Comparison of ENCODE assay signal across 12 cellular contexts in the genomic region with DNA sequence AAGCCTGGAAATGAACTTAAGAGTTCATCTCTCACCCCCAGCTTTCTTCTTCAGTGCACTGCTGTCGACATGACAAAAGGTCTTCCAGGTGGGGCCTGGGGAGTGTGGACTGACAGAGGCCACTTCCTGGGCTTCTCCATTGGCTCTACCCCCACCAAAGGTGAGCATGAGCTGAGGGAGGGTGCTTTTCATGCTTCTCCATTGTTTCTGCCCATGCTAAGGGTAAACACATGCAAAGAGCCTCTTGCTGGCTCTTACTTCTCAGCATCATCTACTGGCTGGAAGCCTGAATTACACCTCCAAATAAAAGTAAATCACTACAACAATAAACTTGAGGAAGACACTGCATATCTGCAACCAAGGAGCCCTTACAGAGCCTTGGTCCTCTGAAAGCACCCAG.
A peak's percentile ranks its signal among the peaks of the same experiment; 100 is the strongest.
DNase-seq lines count a peak whose midpoint lies in the region; ATAC-seq, FAIRE-seq and TF ChIP-seq lines count a peak whose summit lies in the region.
"Had no signal": no experiment of that assay in that cellular context is flagged by ENCODE, and none has a peak within 500 bp of the region (broad histone marks: within the 10 kb centered on the region; RNA-seq: fewer than 3 reads in every experiment).

No MANE protein-coding gene starts in this region.

- H4K20me1 ChIP-seq in OCI-LY1 (ENCODE audit: insufficient read depth, low read length) (no peaks in the 10 kb centered on the region), endothelial cell of umbilical vein (replicated peaks; ENCODE audit: control insufficient read depth, extremely low read depth, insufficient read depth, low read length) (no peaks in the 10 kb centered on the region)

- H3K4me3 ChIP-seq in A673 (ENCODE audit: low read depth, low read length, poor library complexity, severe bottlenecking), result no peak overlapping the region
- H3K4me3 ChIP-seq in OCI-LY1 (ENCODE audit: low read depth, low read length, poor library complexity, severe bottlenecking), result no peak overlapping the region
- H3K4me3 ChIP-seq in endothelial cell of umbilical vein (replicated peaks in 1 of 3; ENCODE audit: insufficient read depth in 1 of 3, low read depth in 1 of 3, low read length in 3 of 3), result no peak overlapping the region
- H3K4me3 ChIP-seq: ovary had no signal

- BruUV-seq in A673 (replicated peaks; lab: Mats Ljungman, UMichigan), result no TSS peak
- BruUV-seq in endothelial cell of umbilical vein (replicated peaks; lab: Mats Ljungman, UMichigan), result no TSS peak

- TF ChIP-seq POLR2A in endothelial cell of umbilical vein (IDR thresholded peaks at IDR 0.05; ENCODE audit: low read depth, low read length), result no peak

- H2AFZ ChIP-seq in OCI-LY1 (ENCODE audit: low read length), result no peak overlapping the region
- no peak overlapping the region for H2AFZ ChIP-seq in endothelial cell of umbilical vein (ENCODE audit: low read depth, low read length)

- H3K27ac ChIP-seq in A673 (ENCODE audit: low read depth, low read length, poor library complexity, severe bottlenecking) (no peak overlapping the region), OCI-LY1 (ENCODE audit: low read depth, low read length, poor library complexity, severe bottlenecking) (no peak overlapping the region), endothelial cell of umbilical vein (ENCODE audit: insufficient read depth, low read depth, low read length) (no peak overlapping the region)
- H3K27ac ChIP-seq: ovary had no signal

- no peaks in the 10 kb centered on the region for H3F3A ChIP-seq in OCI-LY1 (ENCODE audit: insufficient read depth, low read length)

- in situ Hi-C loops in GM13977 (cut with MboI; ENCODE audit: low pct_unique_long_range_greater_than_20kb, low sequenced_read_pairs, unreplicated experiment), result no loop called here

- dilution Hi-C loops in endothelial cell of umbilical vein (cut with MboI; ENCODE audit: extremely low pct_ligation_motif_present, low sequenced_read_pairs), result no loop called here

- CTCF ChIA-PET in A673 (lab: Charles Lee) (no interaction called here), endothelial cell of umbilical vein (lab: Charles Lee) (no interaction called here)

- H3K27me3 ChIP-seq in A673 (replicated peaks; ENCODE audit: insufficient read depth, low read depth, low read length, poor library complexity) (no peaks in the 10 kb centered on the region), OCI-LY1 (ENCODE audit: insufficient read depth, low read length) (no peaks in the 10 kb centered on the region), endothelial cell of umbilical vein (ENCODE audit: control insufficient read depth in 2 of 2, insufficient read depth in 2 of 2, low read length in 2 of 2) (no peaks in the 10 kb centered on the region)
- H3K27me3 ChIP-seq: ovary had no signal

- H3K9ac ChIP-seq in OCI-LY1 (ENCODE audit: low read length) (no peak overlapping the region), endothelial cell of umbilical vein (replicated peaks; ENCODE audit: extremely low read depth, insufficient read depth, low read length) (no peak overlapping the region)

- H3K4me2 ChIP-seq in OCI-LY1 (ENCODE audit: low read length) (no peak overlapping the region), endothelial cell of umbilical vein (ENCODE audit: insufficient read depth, low read length) (no peak overlapping the region)

- no peaks in the 10 kb centered on the region for H3K9me1 ChIP-seq in endothelial cell of umbilical vein (replicated peaks; ENCODE audit: control insufficient read depth, extremely low read depth, insufficient read depth, low read length)

- H3K4me1 ChIP-seq in A673 (ENCODE audit: insufficient read depth, low read length, poor library complexity, severe bottlenecking), result no peaks in the 10 kb centered on the region
- H3K4me1 ChIP-seq in OCI-LY1 (ENCODE audit: insufficient read depth, low read length, severe bottlenecking), result no peaks in the 10 kb centered on the region
- H3K4me1 ChIP-seq in endothelial cell of umbilical vein (ENCODE audit: control insufficient read depth, extremely low read depth, insufficient read depth, low read length), result no peaks in the 10 kb centered on the region

- POLR2A ChIA-PET in A673 (lab: Charles Lee; ENCODE audit: low non-redundant PET), result no interaction called here
- POLR2A ChIA-PET in endothelial cell of umbilical vein (lab: Charles Lee), result no interaction called here

- FAIRE-seq in endothelial cell of umbilical vein (lab: Jason Lieb, UNC), result no peak

- H3K9me3 ChIP-seq in A673 (ENCODE audit: low read depth, low read length, poor library complexity, severe bottlenecking) (peaks cover 16% of the 10 kb centered on the region), OCI-LY1 (ENCODE audit: low read length) (no peaks in the 10 kb centered on the region), endothelial cell of umbilical vein (replicated peaks; ENCODE audit: control insufficient read depth, insufficient read depth, low read length) (no peaks in the 10 kb centered on the region)
- H3K9me3 ChIP-seq: ovary had no signal

- ATAC-seq in GM18909 (IDR thresholded peaks at IDR 0.05; ENCODE audit: poor library complexity, unreplicated experiment) (no peak), GM21526 (IDR thresholded peaks at IDR 0.05; ENCODE audit: low FRiP score, unreplicated experiment) (no peak), HG03108 (IDR thresholded peaks at IDR 0.05; ENCODE audit: unreplicated experiment) (no peak)
- ATAC-seq: activated naive CD8-positive, alpha-beta T cell treated with anti-CD3 and anti-CD28 coated beads, Interleukin-2, amount 50 U/mL, for 24 hours had no signal

- intact Hi-C loops in A673 (cut with micrococcal nuclease; ENCODE audit: unreplicated experiment), result no loop called here
- intact Hi-C loops in endothelial cell of umbilical vein (cut with micrococcal nuclease), result no loop called here

- H3K36me3 ChIP-seq in A673 (ENCODE audit: insufficient read depth, low read length, poor library complexity, severe bottlenecking) (no peaks in the 10 kb centered on the region), OCI-LY1 (ENCODE audit: insufficient read depth, low read length) (no peaks in the 10 kb centered on the region), endothelial cell of umbilical vein (ENCODE audit: control insufficient read depth in 2 of 2, extremely low read depth in 1 of 2, insufficient read depth in 2 of 2, low read length in 2 of 2) (no peaks in the 10 kb centered on the region)
- H3K36me3 ChIP-seq: ovary had no signal

- DNase-seq in A673 (ENCODE audit: low spot score), result peak; percentile 23
- no peak for DNase-seq in GM13977 (ENCODE audit: low spot score)
- DNase-seq in endothelial cell of umbilical vein (ENCODE audit: low read depth, low spot score), result peak; percentile 11
- no peak for DNase-seq in ecto neural progenitor cell (ENCODE audit: low spot score)
- DNase-seq: activated naive CD8-positive, alpha-beta T cell treated with anti-CD3 and anti-CD28 coated beads, Interleukin-2, amount 50 U/mL, for 24 hours; DMS79 treated with DMSO at 0.1 percent for 48 hours; NCI-H1930; ovary had no signal

- no peaks in the 10 kb centered on the region for H3K79me2 ChIP-seq in OCI-LY1 (ENCODE audit: insufficient read depth, low read length)
- H3K79me2 ChIP-seq in endothelial cell of umbilical vein (ENCODE audit: control insufficient read depth, insufficient read depth, low read length), result no peaks in the 10 kb centered on the region

- H3K9me2 ChIP-seq in OCI-LY1 (ENCODE audit: low read depth, low read length), result no peaks in the 10 kb centered on the region

- 0 out of 2 replicates have a peak, but pooled peaks have one; percentile 26 for TF ChIP-seq CTCF in A673 (conservative IDR thresholded peaks at IDR 0.05; ENCODE audit: low read depth, low read length)
- TF ChIP-seq CTCF in GM13977 (IDR thresholded peaks at IDR 0.05; ENCODE audit: extremely low read depth, insufficient read depth, missing control alignments), result peak; percentile 15
- TF ChIP-seq CTCF in OCI-LY1 (IDR thresholded peaks at IDR 0.05; ENCODE audit: low read length), result peak; percentile 45; the same call in 1 of the 2 replicates
- TF ChIP-seq CTCF in endothelial cell of umbilical vein (IDR thresholded peaks at IDR 0.05; ENCODE audit: extremely low read depth in 1 of 2, insufficient read depth in 1 of 2, low read depth in 1 of 2, low read length in 2 of 2), result peak in 1 of 2 donors; percentile 34

TF ChIP-seq in endothelial cell of umbilical vein, 7 proteins besides CTCF, POLR2A, EP300 and RAD21:
- TF ChIP-seq FOS (IDR thresholded peaks at IDR 0.05; ENCODE audit: borderline replicate concordance, insufficient read depth, low read length) (no peak), JUN (IDR thresholded peaks at IDR 0.05; ENCODE audit: borderline replicate concordance, insufficient read depth, insufficient read length, low read depth) (no peak), MYC (IDR thresholded peaks at IDR 0.05; ENCODE audit: low read depth, low read length) (no peak), GATA2 (IDR thresholded peaks at IDR 0.05; ENCODE audit: insufficient read depth, insufficient read length, low read depth, low read length) (no peak)

Comparison
In these comparisons a context has a peak if more than half of its experiments do, and no peak if none do; other contexts are left out.
1. DNase-seq: peak in A673 (single experiment) and endothelial cell of umbilical vein (single experiment); none in GM13977 (single experiment) and ecto neural progenitor cell (single experiment).